Comparison of ENCODE assay signal across 17 cellular contexts in genomic region chr11:12015486-12015885, GRCh38. TPM values are rescaled to one million over a fixed set of nuclear protein-coding genes. Genes with fewer than 3 reads are reported as not detected.
DNase-seq lines count a peak whose midpoint lies in the region; ATAC-seq and TF ChIP-seq lines count a peak whose summit lies in the region.
"Had no signal": no experiment of that assay in that cellular context is flagged by ENCODE, and none has a peak within 500 bp of the region (broad histone marks: within the 10 kb centered on the region; RNA-seq: fewer than 3 reads in every experiment).

No MANE protein-coding gene starts in this region.

- H3K4me1 ChIP-seq in MM.1S (ENCODE audit: low read length) = peaks cover 25% of the 10 kb centered on the region
- H3K4me1 ChIP-seq in mucosa of descending colon (ENCODE audit: low read depth) = no peaks in the 10 kb centered on the region
- H3K4me1 ChIP-seq: A549 had no signal

- H3K79me2 ChIP-seq in MM.1S (ENCODE audit: low read length) = no peaks in the 10 kb centered on the region

- H3K9me3 ChIP-seq in MM.1S (replicated peaks; ENCODE audit: insufficient read depth, low read length) (no peaks in the 10 kb centered on the region), mucosa of descending colon (no peaks in the 10 kb centered on the region)
- H3K9me3 ChIP-seq: A549, Caco-2 had no signal

- H3K36me3 ChIP-seq in MM.1S (replicated peaks; ENCODE audit: insufficient read depth, low read length) = no peaks in the 10 kb centered on the region
- H3K36me3 ChIP-seq in mucosa of descending colon (ENCODE audit: low read depth) = no peaks in the 10 kb centered on the region
- H3K36me3 ChIP-seq: BLaER1 treated with 17β-estradiol and CSF1 and Interleukin-3, amounts not matched to agents 10 nM and 100 nM had no signal

- H2AFZ ChIP-seq in MM.1S (ENCODE audit: low read length) = no peak overlapping the region

- DNase-seq in DMS53 (lab: John Stamatoyannopoulos, UW) (peak; percentile 22), DMS53 treated with DMSO at 0.1 percent for 48 hours (lab: John Stamatoyannopoulos, UW; ENCODE audit: unreplicated experiment) (no peak), MM.1S (no peak), mucosa of descending colon (no peak)
- no peak for DNase-seq in stimulated activated CD4-positive, alpha-beta T cell treated with anti-CD3 and anti-CD28 coated beads, Interleukin-1b, Interleukin-23, amount 100 ng/mL, for 48 hours
- DNase-seq: AML-193; Caco-2; Calu3; CD4-positive, alpha-beta T cell; CD8-positive, alpha-beta T cell; DMS79 treated with DMSO at 0.1 percent for 48 hours; GF-D8 had no signal

- H3K4me3 ChIP-seq in MM.1S (ENCODE audit: low read length) = no peak overlapping the region
- no peak overlapping the region for H3K4me3 ChIP-seq in mucosa of descending colon
- H3K4me3 ChIP-seq: A549; BLaER1 treated with 17β-estradiol and CSF1 and Interleukin-3, amounts not matched to agents 10 nM and 100 nM had no signal

- ATAC-seq in mucosa of descending colon = peak; percentile 88
- ATAC-seq: CD8-positive, alpha-beta T cell had no signal

- peak overlapping the region; percentile 36; the same call in 1 of the 2 replicates for H3K27ac ChIP-seq in MM.1S (ENCODE audit: low read length)
- H3K27ac ChIP-seq: 22Rv1; A549; BLaER1 treated with 17β-estradiol and CSF1 and Interleukin-3, amounts not matched to agents 10 nM and 100 nM; C4-2B had no signal

- H4K20me1 ChIP-seq in MM.1S (ENCODE audit: insufficient read depth, low read length) = no peaks in the 10 kb centered on the region
- H4K20me1 ChIP-seq: BLaER1 treated with 17β-estradiol and CSF1 and Interleukin-3, amounts not matched to agents 10 nM and 100 nM had no signal

- H3F3A ChIP-seq in MM.1S (ENCODE audit: insufficient read depth, low read length) = peaks cover 11% of the 10 kb centered on the region; the same call in 1 of the 2 replicates

- H3K9me2 ChIP-seq in MM.1S (replicated peaks; ENCODE audit: insufficient read depth, low read length) = no peaks in the 10 kb centered on the region

- no peaks in the 10 kb centered on the region for H3K27me3 ChIP-seq in MM.1S (replicated peaks; ENCODE audit: insufficient read depth, low read length)

- H3K9ac ChIP-seq in MM.1S (ENCODE audit: low read length) = no peak overlapping the region
- H3K9ac ChIP-seq: BLaER1 treated with 17β-estradiol and CSF1 and Interleukin-3, amounts not matched to agents 10 nM and 100 nM had no signal

- intact Hi-C loops in mucosa of descending colon (cut with DNase I, micrococcal nuclease) = no loop called here

- H3K4me2 ChIP-seq in MM.1S (ENCODE audit: low read depth, low read length) = no peak overlapping the region
- H3K4me2 ChIP-seq: A549; BLaER1 treated with 17β-estradiol and CSF1 and Interleukin-3, amounts not matched to agents 10 nM and 100 nM had no signal

- TF ChIP-seq CTCF in MM.1S (IDR thresholded peaks at IDR 0.05; ENCODE audit: low read length) (no peak), mucosa of descending colon (IDR thresholded peaks at IDR 0.05) (no peak)

RNA-seq across cellular contexts. Expression of gene DKK3, which starts 7.1 kb away (rescaled TPM):
- 10 to 100 TPM in 2 of 3 donors, 1 to 10 TPM in 1; 9.1 to 52.9 (median 18.9) TPM for total RNA-seq in mucosa of descending colon
- total RNA-seq: B cell had no signal
